In genomic region chr11:65842144-65842543, GRCh38 we compare ENCODE assay signal across 27 cellular contexts. TPM values are rescaled to one million over a fixed set of nuclear protein-coding genes. Genes with fewer than 3 reads are reported as not detected.
"Had no signal": no experiment of that assay in that cellular context is flagged by ENCODE, and none has a peak within 500 bp of the region (broad histone marks: within the 10 kb centered on the region; RNA-seq: fewer than 3 reads in every experiment).

No MANE protein-coding gene starts in this region.

- DNase-seq: activated CD4-positive, alpha-beta T cell treated with anti-CD3 and anti-CD28 coated beads for 48 hours; activated CD4-positive, alpha-beta T cell treated with anti-CD3 and anti-CD28 coated beads, Interleukin-2, amount 50 U/mL, for 4 hours; activated CD4-positive, CD25-positive, alpha-beta regulatory T cell treated with anti-CD3 and anti-CD28 coated beads, Interleukin-2, amount 50 U/mL, for 72 hours; activated CD8-positive, alpha-beta memory T cell treated with anti-CD3 and anti-CD28 coated beads, Interleukin-2, amount 50 U/mL, for 48 hours; activated CD8-positive, alpha-beta T cell treated with anti-CD3 and anti-CD28 coated beads, Interleukin-2, amount 10 ng/mL, durations not matched to agents 7 days and 5 days; activated naive CD4-positive, alpha-beta T cell treated with anti-CD3 and anti-CD28 coated beads, Interleukin-2, amount 50 U/mL, for 16 hours; activated naive CD8-positive, alpha-beta T cell treated with anti-CD3 and anti-CD28 coated beads, Interleukin-2, amount 10 ng/mL, durations not matched to agents 7 days and 5 days; activated T-cell treated with anti-CD3 and anti-CD28 coated beads, Interleukin-2, amount 50 U/mL, for 1 hour; adrenal gland; anterior cingulate cortex; cerebellar nuclear complex; MM.1S; NCI-H1105 treated with DMSO at 0.1 percent for 48 hours; NCI-H1436 treated with DMSO at 0.1 percent for 48 hours; NCI-H187; NCI-H2081 treated with DMSO at 0.1 percent for 48 hours; NCI-H2171; NCI-H2227 treated with DMSO at 0.1 percent for 48 hours; NCI-H69; NK-92 treated with Interleukin-12 subunit alpha and Interleukin-12 subunit beta, amount 100 ng/mL, for 24 hours; OCI-M1; SHP77 had no signal

- H3K9ac ChIP-seq: KMS-11 had no signal

- H3K4me3 ChIP-seq: adrenal gland, Peyer's patch had no signal

- H3K36me3 ChIP-seq: adrenal gland, Peyer's patch had no signal

- ATAC-seq: activated CD8-positive, alpha-beta T cell treated with anti-CD3 and anti-CD28 coated beads, Interleukin-2, amount 10 ng/mL, durations not matched to agents 7 days and 5 days had no signal

- H3K4me1 Mint-ChIP-seq: activated naive CD8-positive, alpha-beta T cell treated with anti-CD3 and anti-CD28 coated beads, Interleukin-2, amount 10 ng/mL, durations not matched to agents 7 days and 5 days had no signal

- H3K4me1 ChIP-seq: adrenal gland had no signal

- H3K27ac ChIP-seq: adrenal gland, KMS-11, Peyer's patch, RWPE1 had no signal

- H3K27ac Mint-ChIP-seq: activated CD8-positive, alpha-beta T cell treated with anti-CD3 and anti-CD28 coated beads, Interleukin-2, amount 10 ng/mL, durations not matched to agents 7 days and 5 days; activated naive CD8-positive, alpha-beta T cell treated with anti-CD3 and anti-CD28 coated beads, Interleukin-2, amount 10 ng/mL, durations not matched to agents 7 days and 5 days; T-helper 1 cell treated with Interleukin-12 subunit alpha and Interleukin-12 subunit beta and Interleukin-4 antibody, amounts not matched to agents 30 μg/mL and 1 μg/mL, for 36 hours had no signal

- H3K9me3 Mint-ChIP-seq: activated naive CD8-positive, alpha-beta T cell treated with anti-CD3 and anti-CD28 coated beads, Interleukin-2, amount 10 ng/mL, durations not matched to agents 7 days and 5 days; T-helper 1 cell treated with Interleukin-12 subunit alpha and Interleukin-12 subunit beta and Interleukin-4 antibody, amounts not matched to agents 30 μg/mL and 1 μg/mL, for 36 hours had no signal

- H3K4me2 ChIP-seq: KMS-11 had no signal

- H3K9me3 ChIP-seq: adrenal gland, Peyer's patch had no signal

- H3K27me3 ChIP-seq: adrenal gland, Peyer's patch had no signal

- H3K36me3 Mint-ChIP-seq: activated naive CD8-positive, alpha-beta T cell treated with anti-CD3 and anti-CD28 coated beads, Interleukin-2, amount 10 ng/mL, durations not matched to agents 7 days and 5 days had no signal

- H3K4me3 Mint-ChIP-seq: activated CD8-positive, alpha-beta T cell treated with anti-CD3 and anti-CD28 coated beads, Interleukin-2, amount 10 ng/mL, durations not matched to agents 7 days and 5 days; activated naive CD8-positive, alpha-beta T cell treated with anti-CD3 and anti-CD28 coated beads, Interleukin-2, amount 10 ng/mL, durations not matched to agents 7 days and 5 days; T-helper 1 cell treated with Interleukin-12 subunit alpha and Interleukin-12 subunit beta and Interleukin-4 antibody, amounts not matched to agents 30 μg/mL and 1 μg/mL, for 36 hours had no signal

RNA-seq across cellular contexts. Expression of gene CTSW, which starts 37.5 kb away (rescaled TPM):
- total RNA-seq: NCI-H460 had no signal
